In genomic region chr14:98293527-98293926, GRCh38 we compare ENCODE assay signal across 18 cellular contexts.
DNase-seq lines count a peak whose midpoint lies in the region; ATAC-seq, FAIRE-seq and TF ChIP-seq lines count a peak whose summit lies in the region.
"Had no signal": no experiment of that assay in that cellular context is flagged by ENCODE, and none has a peak within 500 bp of the region (broad histone marks: within the 10 kb centered on the region; RNA-seq: fewer than 3 reads in every experiment).

No MANE protein-coding gene starts in this region.

- H3K4me3 ChIP-seq in H1 (ENCODE audit: extremely low read depth in 1 of 4, insufficient read depth in 2 of 4, low read depth in 3 of 4, low read length in 4 of 4) (no peak overlapping the region), right lobe of liver (no peak overlapping the region)
- H3K4me3 ChIP-seq: BLaER1 had no signal

- no peak overlapping the region for H3K18ac ChIP-seq in H1 (ENCODE audit: extremely low read depth, low read length)

- no peaks in the 10 kb centered on the region for H3K9me3 Mint-ChIP-seq in activated T-helper 17 cell treated with anti-CD3 and anti-CD28 coated beads, Interleukin-2, amount 50 U/mL, for 72 hours

- H3K79me2 ChIP-seq in H1 (ENCODE audit: control insufficient read depth in 1 of 2, insufficient read depth in 2 of 2, low read length in 2 of 2) = no peaks in the 10 kb centered on the region

- no peak overlapping the region for H2BK20ac ChIP-seq in H1 (ENCODE audit: low read length)

- H3K14ac ChIP-seq in H1 (ENCODE audit: insufficient read length) = no peak overlapping the region

- no peak overlapping the region for H2BK15ac ChIP-seq in H1 (ENCODE audit: low read length)

- no peak overlapping the region for H3K4me3 Mint-ChIP-seq in activated T-helper 17 cell treated with anti-CD3 and anti-CD28 coated beads, Interleukin-2, amount 50 U/mL, for 72 hours

- no peak for ATAC-seq in activated T-helper 17 cell treated with anti-CD3 and anti-CD28 coated beads, Interleukin-2, amount 50 U/mL, for 72 hours (replicated peaks)
- ATAC-seq in right lobe of liver = no peak
- ATAC-seq: Panc1, SK-N-SH treated with all-trans-retinoic acid at 6 μM for 48 hours had no signal

- intact Hi-C loops in right lobe of liver (cut with DNase I) = no loop called here

- H3K36me3 Mint-ChIP-seq in activated T-helper 17 cell treated with anti-CD3 and anti-CD28 coated beads, Interleukin-2, amount 50 U/mL, for 72 hours (ENCODE audit: low read depth) = no peaks in the 10 kb centered on the region

- no peak overlapping the region; a peak in 1 of 7 replicates for H3K9ac ChIP-seq in H1 (replicated peaks in 1 of 4; ENCODE audit: extremely low read depth in 1 of 4, low read depth in 3 of 4, low read length in 3 of 4)
- H3K9ac ChIP-seq: BLaER1 had no signal

- 88% methylated on average over 5 of the region's 5 CpGs; no CpG with 5 or more reads in 1 of the 2 experiments for WGBS in H1 (ENCODE audit: extremely low coverage in 1 of 2, insufficient coverage in 1 of 2, insufficient read length in 1 of 2, insufficient replicate concordance in 2 of 2, low coverage in 1 of 2, low lambda C conversion rate in 2 of 2, missing lambda C conversion rate in 1 of 2), 2 experiments
- WGBS in right lobe of liver (ENCODE audit: insufficient coverage, low coverage, low lambda C conversion rate, missing lambda C conversion rate) = 79% methylated on average over 4 of the region's 5 CpGs

- H3K4me2 ChIP-seq in H1 (ENCODE audit: insufficient read depth in 1 of 2, low read depth in 2 of 2, low read length in 2 of 2) = no peak overlapping the region
- H3K4me2 ChIP-seq: BLaER1 had no signal

- no peaks in the 10 kb centered on the region for H3K4me1 ChIP-seq in H1 (replicated peaks in 1 of 4; ENCODE audit: control insufficient read depth in 3 of 4, insufficient read depth in 4 of 4, low read length in 3 of 4)
- H3K4me1 ChIP-seq in right lobe of liver = no peaks in the 10 kb centered on the region
- H3K4me1 ChIP-seq: BLaER1 had no signal

- H2BK5ac ChIP-seq in H1 (ENCODE audit: low read depth, low read length) = no peak overlapping the region

- TF ChIP-seq CTCF in RWPE1 (conservative IDR thresholded peaks at IDR 0.05; ENCODE audit: low read depth) = no peak
- TF ChIP-seq CTCF in H1 (IDR thresholded peaks at IDR 0.05; ENCODE audit: control extremely low read depth in 1 of 3, insufficient read depth in 1 of 3, low read depth in 1 of 3, low read length in 3 of 3) = no peak
- no peak for TF ChIP-seq CTCF in right lobe of liver (IDR thresholded peaks at IDR 0.05)

- TF ChIP-seq EP300 in H1 (IDR thresholded peaks at IDR 0.05; ENCODE audit: borderline replicate concordance in 1 of 2, low read depth in 2 of 2, low read length in 2 of 2) = no peak

- H3K27me3 Mint-ChIP-seq in activated T-helper 17 cell treated with anti-CD3 and anti-CD28 coated beads, Interleukin-2, amount 50 U/mL, for 72 hours = no peaks in the 10 kb centered on the region

- DNase-seq in RWPE1 (ENCODE audit: low spot score) (no peak), H1 (ENCODE audit: low read depth in 1 of 2, low spot score in 2 of 2) (no peak), inferior parietal cortex (ENCODE audit: extremely low spot score) (peak; percentile 6), superior temporal gyrus (ENCODE audit: extremely low spot score) (peak; percentile 24), right lobe of liver (no peak), NOMO-1 treated with DMSO at 0.1 percent for 48 hours (lab: John Stamatoyannopoulos, UW; ENCODE audit: unreplicated experiment) (no peak)
- DNase-seq: DMS 273 treated with DMSO at 0.1 percent for 48 hours, EL, HCEC 1CT, NCI-H1092 treated with DMSO at 0.1 percent for 48 hours, NCI-H1694, NCI-H2107, NCI-H774, SHP77 had no signal

- H3K36me3 ChIP-seq in H1 (ENCODE audit: control insufficient read depth in 2 of 4, insufficient read depth in 4 of 4, low read length in 3 of 4) (no peaks in the 10 kb centered on the region), right lobe of liver (no peaks in the 10 kb centered on the region)
- H3K36me3 ChIP-seq: BLaER1 had no signal

- H3K27ac Mint-ChIP-seq in activated T-helper 17 cell treated with anti-CD3 and anti-CD28 coated beads, Interleukin-2, amount 50 U/mL, for 72 hours = no peak overlapping the region

- H4K8ac ChIP-seq in H1 (ENCODE audit: extremely low read depth, insufficient read depth, low read length) = no peak overlapping the region

- H3K4me1 Mint-ChIP-seq in activated T-helper 17 cell treated with anti-CD3 and anti-CD28 coated beads, Interleukin-2, amount 50 U/mL, for 72 hours = peaks cover 8% of the 10 kb centered on the region

- POLR2A ChIA-PET in RWPE1 (lab: Yijun Ruan, JAX; ENCODE audit: low non-redundant PET) (no interaction called here), H1 (lab: Charles Lee; ENCODE audit: partially characterized antibody) (no interaction called here)

- no peak overlapping the region for H3K23ac ChIP-seq in H1 (ENCODE audit: insufficient read length)

- H3K23me2 ChIP-seq in H1 (ENCODE audit: low read depth, low read length) = no peaks in the 10 kb centered on the region

- no peak overlapping the region for H2AK5ac ChIP-seq in H1 (ENCODE audit: low read depth, low read length)

- H3K79me1 ChIP-seq in H1 (ENCODE audit: low read depth, low read length) = no peaks in the 10 kb centered on the region

- no peak for TF ChIP-seq RAD21 in H1 (IDR thresholded peaks at IDR 0.05 in 1 of 2, conservative IDR thresholded peaks at IDR 0.05 in 1 of 2; ENCODE audit: low read depth in 2 of 2, low read length in 2 of 2)

- no peak overlapping the region for H4K5ac ChIP-seq in H1 (ENCODE audit: insufficient read length, low read depth, low read length)

- H2BK120ac ChIP-seq in H1 (replicated peaks; ENCODE audit: low read depth, low read length) = no peak overlapping the region

- H3K27me3 ChIP-seq in H1 (replicated peaks in 1 of 4; ENCODE audit: control insufficient read depth in 3 of 4, extremely low read depth in 1 of 4, insufficient read depth in 3 of 4, low read length in 3 of 4) = no peaks in the 10 kb centered on the region
- no peaks in the 10 kb centered on the region for H3K27me3 ChIP-seq in right lobe of liver
- H3K27me3 ChIP-seq: BLaER1 had no signal

- TF ChIP-seq POLR2A in H1 (IDR thresholded peaks at IDR 0.05; ENCODE audit: control extremely low read depth in 1 of 2, low read depth in 2 of 2, low read length in 2 of 2) (no peak), right lobe of liver (IDR thresholded peaks at IDR 0.05) (no peak)

- H3K56ac ChIP-seq in H1 (replicated peaks; ENCODE audit: insufficient read length, low read depth, low read length) = no peak overlapping the region

- no peaks in the 10 kb centered on the region for H3K9me3 ChIP-seq in H1 (ENCODE audit: insufficient read depth in 2 of 2, low read depth in 1 of 2, low read length in 1 of 2)
- H3K9me3 ChIP-seq in right lobe of liver = no peaks in the 10 kb centered on the region
- H3K9me3 ChIP-seq: BLaER1 had no signal

- H3K27ac ChIP-seq in RWPE1 (peak overlapping the region; percentile 64), H1 (ENCODE audit: low read depth, low read length) (no peak overlapping the region), right lobe of liver (no peak overlapping the region)
- H3K27ac ChIP-seq: BLaER1 had no signal

- no peak overlapping the region for H3K4ac ChIP-seq in H1 (replicated peaks; ENCODE audit: insufficient read length, low read depth, low read length)

- H4K20me1 ChIP-seq in H1 (replicated peaks in 1 of 2; ENCODE audit: control insufficient read depth in 1 of 2, insufficient read depth in 2 of 2, low read length in 2 of 2) = no peaks in the 10 kb centered on the region
- H4K20me1 ChIP-seq: BLaER1 had no signal

- H2BK12ac ChIP-seq in H1 (ENCODE audit: low read depth, low read length) = no peak overlapping the region

- CTCF ChIA-PET in RWPE1 (lab: Yijun Ruan, JAX) (interaction anchor here (0.7 kb wide), 1 partner anchor 42 kb away, joined by 4 read pairs; no protein-coding TSS in a partner anchor), H1 (lab: Charles Lee; ENCODE audit: partially characterized antibody) (no interaction called here)

- H4K91ac ChIP-seq in H1 (replicated peaks; ENCODE audit: insufficient read length, low read length) = no peak overlapping the region

- 0 out of 2 replicates have a peak overlapping the region, but pooled peaks have one; percentile 58 for H2AFZ ChIP-seq in H1 (ENCODE audit: low read length)

- no peak for FAIRE-seq in H1 (lab: Jason Lieb, UNC)

TF ChIP-seq in H1, 55 proteins besides CTCF, POLR2A, EP300 and RAD21:
- TF ChIP-seq CREB1 (IDR thresholded peaks at IDR 0.05) (no peak), BCL11A (IDR thresholded peaks at IDR 0.05; ENCODE audit: low read depth in 2 of 2, low read length in 2 of 2) (no peak), SIRT6 (IDR thresholded peaks at IDR 0.05; ENCODE audit: low read length) (no peak), PHF8 (conservative IDR thresholded peaks at IDR 0.05; ENCODE audit: low read depth, low read length) (no peak), CTBP2 (IDR thresholded peaks at IDR 0.05; ENCODE audit: borderline replicate concordance, insufficient read depth, insufficient read length, low read length) (no peak), BACH1 (IDR thresholded peaks at IDR 0.05; ENCODE audit: low read length) (no peak), GTF2F1 (IDR thresholded peaks at IDR 0.05; ENCODE audit: borderline replicate concordance, low read depth, low read length) (no peak), EZH2 (IDR thresholded peaks at IDR 0.05; ENCODE audit: low read depth, low read length, severe bottlenecking) (no peak), NANOG (IDR thresholded peaks at IDR 0.05; ENCODE audit: insufficient read depth, low read depth, low read length, poor library complexity, severe bottlenecking) (no peak), YY1 (IDR thresholded peaks at IDR 0.05; ENCODE audit: low read depth, low read length) (no peak), TCF12 (IDR thresholded peaks at IDR 0.05; ENCODE audit: low read depth, low read length) (no peak), RNF2 (IDR thresholded peaks at IDR 0.05; ENCODE audit: borderline replicate concordance, low read depth, low read length, missing control alignments, poor library complexity, severe bottlenecking) (no peak), TAF7 (optimal IDR thresholded peaks at IDR 0.05; ENCODE audit: borderline replicate concordance, low read depth, low read length) (no peak), SIX5 (IDR thresholded peaks at IDR 0.05; ENCODE audit: low read depth, low read length) (no peak), CEBPB (IDR thresholded peaks at IDR 0.05; ENCODE audit: low read depth, low read length) (no peak), HDAC6 (IDR thresholded peaks at IDR 0.05; ENCODE audit: low read depth, low read length) (no peak), CBX8 (IDR thresholded peaks at IDR 0.05; ENCODE audit: borderline replicate concordance, low read depth, low read length) (no peak), ATF3 (IDR thresholded peaks at IDR 0.05; ENCODE audit: insufficient read depth, low read depth, low read length) (no peak), FOSL1 (IDR thresholded peaks at IDR 0.05; ENCODE audit: insufficient read depth, low read depth, low read length) (no peak)

Comparison
In these comparisons a context has a peak if more than half of its experiments do, and no peak if none do; other contexts are left out.
1. DNase-seq: peak in inferior parietal cortex (single experiment) and superior temporal gyrus (single experiment); none in RWPE1 (single experiment), H1 (0 of 2), right lobe of liver (0 of 3) and NOMO-1 treated with DMSO at 0.1 percent for 48 hours (single experiment).